ENCODE assay signal across 8 cellular contexts in the genomic region with DNA sequence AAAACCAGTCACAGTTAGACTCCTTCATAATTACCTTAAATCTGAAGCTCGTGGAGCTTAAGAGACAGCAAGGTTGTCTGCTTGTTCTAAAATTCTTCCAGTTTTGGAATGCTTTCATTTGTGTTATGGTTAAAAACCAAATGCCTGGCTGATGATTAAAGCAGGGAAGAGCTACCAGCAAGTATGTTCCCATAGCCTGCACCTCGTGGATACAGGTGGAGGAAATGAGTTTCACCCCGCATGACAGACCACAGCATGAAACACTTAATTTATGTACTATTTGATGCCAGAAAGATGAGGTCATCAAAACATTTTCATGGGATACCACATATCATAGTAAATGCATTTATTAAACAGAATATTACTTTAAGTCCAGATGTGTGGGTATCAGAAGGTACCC. TPM values are rescaled to one million over a fixed set of nuclear protein-coding genes. Genes with fewer than 3 reads are reported as not detected.
DNase-seq lines count a peak whose midpoint lies in the region; ATAC-seq and TF ChIP-seq lines count a peak whose summit lies in the region.

No MANE protein-coding gene starts in this region.

- BruUV-seq in MCF 10A (replicated peaks; lab: Mats Ljungman, UMichigan): TSS peak; percentile 19

- TF ChIP-seq CTCF in HFFc6 (IDR thresholded peaks at IDR 0.05) (no peak), MCF 10A (IDR thresholded peaks at IDR 0.05; ENCODE audit: unreplicated experiment) (no peak), kidney epithelial cell (IDR thresholded peaks at IDR 0.05; ENCODE audit: insufficient read depth, low read length, poor library complexity, severe bottlenecking) (no peak)

- POLR2A ChIA-PET in MCF 10A (lab: Yijun Ruan, JAX): interaction anchor here (0.5 to 3.4 kb wide), 14 partner anchors 10 to 358 kb away, joined by 3 to 12 read pairs (median 3); partner anchors contain the start of gene UBAC2

- peak overlapping the region in 4 of 5 donors; percentile 16 to 34 (median 28) for H3K9ac ChIP-seq in subcutaneous abdominal adipose tissue (ENCODE audit: low read length in 5 of 5)

- H3K36me3 ChIP-seq in kidney epithelial cell (ENCODE audit: control insufficient read depth, insufficient read depth, low read length): no peaks in the 10 kb centered on the region
- H3K36me3 ChIP-seq in subcutaneous abdominal adipose tissue (ENCODE audit: control insufficient read depth in 5 of 5, insufficient read depth in 5 of 5, low read length in 5 of 5): no peaks in the 10 kb centered on the region

- peaks cover 63% of the 10 kb centered on the region for H3K4me1 Mint-ChIP-seq in HFFc6 (ENCODE audit: low read depth)
- H3K4me1 Mint-ChIP-seq in MCF 10A (ENCODE audit: insufficient read depth, unreplicated experiment): peaks cover 35% of the 10 kb centered on the region

- H3K27ac ChIP-seq in subcutaneous abdominal adipose tissue (ENCODE audit: low read depth, low read length): peak overlapping the region; percentile 19

- ATAC-seq in GM18870 (IDR thresholded peaks at IDR 0.05; ENCODE audit: unreplicated experiment): no peak

- H3K36me3 Mint-ChIP-seq in HFFc6 (ENCODE audit: low read depth): no peaks in the 10 kb centered on the region
- peaks cover 6% of the 10 kb centered on the region for H3K36me3 Mint-ChIP-seq in MCF 10A (ENCODE audit: insufficient read depth, unreplicated experiment)

- no peaks in the 10 kb centered on the region for H3K9me3 Mint-ChIP-seq in HFFc6
- no peaks in the 10 kb centered on the region for H3K9me3 Mint-ChIP-seq in MCF 10A (ENCODE audit: unreplicated experiment)

- H3K4me3 Mint-ChIP-seq in HFFc6 (peak overlapping the region; percentile 91), MCF 10A (ENCODE audit: unreplicated experiment) (peak overlapping the region; percentile 70)

- H3K27me3 ChIP-seq in kidney epithelial cell (ENCODE audit: control insufficient read depth, insufficient read depth, low read length): no peaks in the 10 kb centered on the region
- H3K27me3 ChIP-seq in subcutaneous abdominal adipose tissue (ENCODE audit: control insufficient read depth in 5 of 5, insufficient read depth in 4 of 5, low read length in 5 of 5): peaks cover 0 to 3% (median 0%) of the 10 kb centered on the region in 5 donors

- CTCF ChIA-PET in MCF 10A (lab: Yijun Ruan, JAX): interaction anchor here (0.6 to 1.6 kb wide), 7 partner anchors 10 to 136 kb away, joined by 3 to 8 read pairs (median 3); no protein-coding TSS in a partner anchor

- intact Hi-C loops in MCF 10A (cut with micrococcal nuclease): loop anchor here (5.0 kb wide), 1 partner anchor 86 kb away; no protein-coding TSS in a partner anchor

- DNase-seq in HFFc6 (peak; percentile 62), MCF 10A (ENCODE audit: unreplicated experiment) (peak; percentile 57), kidney epithelial cell (ENCODE audit: low read depth) (peak; percentile 90), NCI-H1092 (lab: John Stamatoyannopoulos, UW) (no peak), T-helper 2 cell (no peak), HUDEP-2 (lab: John Stamatoyannopoulos, UW; ENCODE audit: unreplicated experiment in 76 of 76) (no peak)

- peaks cover 0 to 52% (median 29%) of the 10 kb centered on the region in 5 donors for H3K4me1 ChIP-seq in subcutaneous abdominal adipose tissue (ENCODE audit: control insufficient read depth in 5 of 5, insufficient read depth in 5 of 5, low read length in 5 of 5)

- peak overlapping the region; percentile 80 for H3K27ac Mint-ChIP-seq in HFFc6
- H3K27ac Mint-ChIP-seq in MCF 10A (ENCODE audit: low read depth, unreplicated experiment): peak overlapping the region; percentile 80

- H3K4me3 ChIP-seq in kidney epithelial cell (ENCODE audit: low read depth, low read length) (peak overlapping the region; percentile 44), subcutaneous abdominal adipose tissue (ENCODE audit: low read depth in 1 of 5, low read length in 5 of 5) (peak overlapping the region; percentile 68 to 94 (median 81))

- peaks cover 2% of the 10 kb centered on the region; the same call in 1 of the 2 replicates for H3K27me3 Mint-ChIP-seq in HFFc6 (ENCODE audit: insufficient read depth)
- no peaks in the 10 kb centered on the region for H3K27me3 Mint-ChIP-seq in MCF 10A (ENCODE audit: insufficient read depth, unreplicated experiment)

- no peaks in the 10 kb centered on the region for H3K9me3 ChIP-seq in subcutaneous abdominal adipose tissue (ENCODE audit: control insufficient read depth in 5 of 5, low read length in 5 of 5)

RNA-seq across cellular contexts. Expression of gene DOCK9, which starts 0.4 kb away (rescaled TPM):
- total RNA-seq in HFFc6 (2021; fragmentation: NEBNext Ultra II Directional; extraction: Animal tissue kit (Norgen Biotek cat#: 25700)): 10 to 100 TPM; 21.8 to 30.5 (median 25.5) TPM
- total RNA-seq in MCF 10A (2022): 77.0 and 94.1 TPM in 2 replicates
- total RNA-seq in kidney epithelial cell: 226 and 230 TPM in 2 replicates

Comparison
In these comparisons a context has a peak if more than half of its experiments do, and no peak if none do; other contexts are left out.
1. DNase-seq: peak in HFFc6 (single experiment), MCF 10A (single experiment) and kidney epithelial cell (single experiment); none in NCI-H1092 (single experiment), T-helper 2 cell (0 of 5) and HUDEP-2 (0 of 76).